ENCODE assay signal across 17 cellular contexts in the genomic region with DNA sequence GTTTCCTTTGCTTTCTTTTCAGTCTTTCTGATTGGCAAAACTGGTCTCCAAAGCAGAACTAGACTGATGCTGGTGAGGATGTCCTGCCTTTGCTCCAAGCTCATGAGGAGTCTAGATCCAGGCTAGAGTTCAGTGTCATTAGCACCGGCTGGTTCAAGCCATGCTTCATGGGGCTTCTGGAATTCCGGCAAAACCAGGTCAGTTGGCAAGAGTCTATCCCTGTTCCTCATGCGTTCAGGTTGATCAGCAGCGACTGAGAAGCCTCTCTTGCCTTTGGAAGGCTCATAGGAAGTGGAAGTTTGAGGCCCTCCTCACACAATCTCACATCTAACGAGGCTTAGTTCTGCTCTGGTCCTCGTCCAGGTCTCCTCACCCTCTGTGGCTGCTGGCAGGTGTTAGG.
A peak's percentile ranks its signal among the peaks of the same experiment; 100 is the strongest.
DNase-seq lines count a peak whose midpoint lies in the region; ATAC-seq lines count a peak whose summit lies in the region.
"Had no signal": no experiment of that assay in that cellular context is flagged by ENCODE, and none has a peak within 500 bp of the region (broad histone marks: within the 10 kb centered on the region; RNA-seq: fewer than 3 reads in every experiment).

No MANE protein-coding gene starts in this region.

- H2AK5ac ChIP-seq in trophoblast cell (ENCODE audit: low read length), result no peak overlapping the region

- no peaks in the 10 kb centered on the region for H3K36me3 ChIP-seq in trophoblast cell (ENCODE audit: control insufficient read depth in 1 of 2, insufficient read depth in 2 of 2, low read length in 2 of 2)

- H3K23ac ChIP-seq in trophoblast cell (ENCODE audit: low read length), result no peak overlapping the region

- no peak overlapping the region for H3K4me3 ChIP-seq in trophoblast cell (ENCODE audit: low read depth, low read length)
- H3K4me3 ChIP-seq: A549, GM23248 had no signal

- no peak overlapping the region for H3K4ac ChIP-seq in trophoblast cell (ENCODE audit: low read depth, low read length)

- in situ Hi-C loops in ACHN (cut with HindIII; ENCODE audit: low pct_ligation_motif_present, low pct_unique_long_range_greater_than_20kb, low sequenced_read_pairs), result no loop called here

- no peak for ATAC-seq in HG03571 (IDR thresholded peaks at IDR 0.05; ENCODE audit: unreplicated experiment)
- ATAC-seq: A549 had no signal

- no peak overlapping the region for H3K9ac ChIP-seq in trophoblast cell (ENCODE audit: low read length)
- H3K9ac ChIP-seq: GM23248 had no signal

- H4K8ac ChIP-seq in trophoblast cell (ENCODE audit: low read depth, low read length), result no peak overlapping the region

- H3K79me2 ChIP-seq in trophoblast cell (ENCODE audit: control insufficient read depth, insufficient read depth, low read length, poor library complexity), result no peaks in the 10 kb centered on the region

- H2AFZ ChIP-seq in trophoblast cell (ENCODE audit: insufficient read depth, low read length, poor library complexity), result no peak overlapping the region
- H2AFZ ChIP-seq: GM23248 had no signal

- no peak overlapping the region for H2BK12ac ChIP-seq in trophoblast cell (ENCODE audit: low read length)

- no peaks in the 10 kb centered on the region for H3K27me3 ChIP-seq in trophoblast cell (ENCODE audit: insufficient read depth, low read length)

- H3K14ac ChIP-seq in trophoblast cell (ENCODE audit: low read length), result no peak overlapping the region

- no peaks in the 10 kb centered on the region for H3K9me3 ChIP-seq in trophoblast cell (ENCODE audit: insufficient read depth, low read depth, low read length)
- H3K9me3 ChIP-seq: A549 had no signal

- H4K91ac ChIP-seq in trophoblast cell (ENCODE audit: low read depth, low read length), result no peak overlapping the region

- no peak overlapping the region for H3K4me2 ChIP-seq in trophoblast cell (ENCODE audit: low read length)
- H3K4me2 ChIP-seq: A549 had no signal

- H3K27ac ChIP-seq in trophoblast cell (ENCODE audit: low read depth, low read length), result no peak overlapping the region
- H3K27ac ChIP-seq: A549, GM23248 had no signal

- no peaks in the 10 kb centered on the region for H3K79me1 ChIP-seq in trophoblast cell (ENCODE audit: low read length)

- WGBS in trophoblast cell (ENCODE audit: extremely low coverage, insufficient coverage, insufficient read length), result no CpG with 5 or more reads among the region's 6 CpGs

- peaks cover 0 to 3% of the 10 kb centered on the region in 2 experiments for H3K4me1 ChIP-seq in trophoblast cell (ENCODE audit: control insufficient read depth in 1 of 2, insufficient read depth in 2 of 2, low read length in 2 of 2)
- H3K4me1 ChIP-seq: A549 had no signal

- H2BK120ac ChIP-seq in trophoblast cell (ENCODE audit: insufficient read depth, low read length, poor library complexity), result peak overlapping the region; percentile 15

- no peak overlapping the region for H4K12ac ChIP-seq in trophoblast cell (ENCODE audit: low read depth, low read length)

- H3K18ac ChIP-seq in trophoblast cell (ENCODE audit: low read length), result no peak overlapping the region

- DNase-seq in ACHN (peak; percentile 15), glomerular visceral epithelial cell (ENCODE audit: extremely low spot score) (peak; percentile 33), trophoblast cell (no peak), NCI-H2171 treated with DMSO at 0.1 percent for 48 hours (lab: John Stamatoyannopoulos, UW) (no peak), DMS79 treated with DMSO at 0.1 percent for 48 hours (lab: John Stamatoyannopoulos, UW) (no peak)
- DNase-seq: 8988T; C1 segment of cervical spinal cord; Calu3; CD4-positive, alpha-beta memory T cell; COR-L47; DMS53; DND-41; GM23248; H7; HCEC 1CT had no signal

- no peak overlapping the region for H2BK5ac ChIP-seq in trophoblast cell (ENCODE audit: low read depth, low read length, poor library complexity)

Comparison
In these comparisons a context has a peak if more than half of its experiments do, and no peak if none do; other contexts are left out.
1. DNase-seq: peak in ACHN (single experiment) and glomerular visceral epithelial cell (single experiment); none in trophoblast cell (0 of 2), NCI-H2171 treated with DMSO at 0.1 percent for 48 hours (single experiment) and DMS79 treated with DMSO at 0.1 percent for 48 hours (single experiment).